8 cellular contexts compared by ENCODE assay signal in the genomic region with DNA sequence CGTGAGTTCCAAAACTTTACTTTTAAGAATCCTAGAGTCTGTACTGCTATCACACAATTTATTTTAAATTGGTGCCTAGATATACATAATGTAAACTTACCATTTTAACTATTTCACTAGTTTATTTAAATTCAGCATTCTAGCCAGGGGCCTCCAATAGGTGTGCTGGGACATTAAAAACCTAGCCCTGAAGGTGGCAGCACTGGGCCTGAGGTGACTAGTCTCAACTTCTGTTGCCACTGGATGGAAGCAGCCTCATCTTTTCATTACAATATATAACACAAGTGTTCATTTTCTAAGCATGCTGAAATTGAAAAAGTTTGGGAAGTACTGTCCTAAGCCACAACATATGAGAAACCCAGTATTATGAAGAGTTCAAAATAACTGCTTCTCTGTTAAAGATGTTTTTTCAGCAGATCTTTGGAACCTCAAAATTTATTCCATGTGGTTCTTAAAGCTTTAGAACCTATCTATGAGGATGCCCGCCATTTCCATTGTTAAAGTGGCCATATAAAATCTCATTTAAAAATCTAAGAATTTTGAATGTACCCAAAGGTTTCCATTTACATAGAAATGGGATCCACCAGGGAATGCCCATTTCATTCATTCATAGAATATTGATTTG. TPM values are rescaled to one million over a fixed set of nuclear protein-coding genes. Genes with fewer than 3 reads are reported as not detected.
DNase-seq lines count a peak whose midpoint lies in the region; ATAC-seq and TF ChIP-seq lines count a peak whose summit lies in the region.

No MANE protein-coding gene starts in this region.

- no peak overlapping the region for H3K27ac Mint-ChIP-seq in activated CD4-positive, alpha-beta memory T cell treated with anti-CD3 and anti-CD28 coated beads for 36 hours
- no peak overlapping the region for H3K27ac Mint-ChIP-seq in mesothelial cell of epicardium

- intact Hi-C loops in activated CD4-positive, alpha-beta memory T cell treated with anti-CD3 and anti-CD28 coated beads for 36 hours (cut with micrococcal nuclease), result loop anchor here (1.0 to 5.0 kb wide), 6 partner anchors 53 to 523 kb away; a partner anchor contains a TSS

- CTCF ChIA-PET in activated CD4-positive, alpha-beta memory T cell treated with anti-CD3 and anti-CD28 coated beads for 36 hours (lab: Charles Lee), result interaction anchor here (0.7 to 3.5 kb wide), 18 partner anchors 11 to 482 kb away, joined by 3 to 45 read pairs (median 4); no protein-coding TSS in a partner anchor

- H3K4me1 Mint-ChIP-seq in activated CD4-positive, alpha-beta memory T cell treated with anti-CD3 and anti-CD28 coated beads for 36 hours (ENCODE audit: low read depth), result peaks cover 16% of the 10 kb centered on the region
- H3K4me1 Mint-ChIP-seq in mesothelial cell of epicardium, result peaks cover 22% of the 10 kb centered on the region

- POLR2A ChIA-PET in activated CD4-positive, alpha-beta memory T cell treated with anti-CD3 and anti-CD28 coated beads for 36 hours (lab: Charles Lee), result no interaction called here

- no peak overlapping the region for H3K4me3 Mint-ChIP-seq in activated CD4-positive, alpha-beta memory T cell treated with anti-CD3 and anti-CD28 coated beads for 36 hours
- H3K4me3 Mint-ChIP-seq in mesothelial cell of epicardium, result no peak overlapping the region

- DNase-seq in SIG-M5 treated with dmso at 0.1 percent for 504 hours (lab: John Stamatoyannopoulos, UW; ENCODE audit: unreplicated experiment) (peak; percentile 43), SIG-M5 (lab: John Stamatoyannopoulos, UW) (no peak), NCI-H524 (lab: John Stamatoyannopoulos, UW) (peak; percentile 26 to 59), mesothelial cell of epicardium (ENCODE audit: low spot score in 2 of 2, unreplicated experiment in 2 of 2) (peak; percentile 35 to 75)
- peak; percentile 87 for DNase-seq in activated CD4-positive, alpha-beta memory T cell treated with anti-CD3 and anti-CD28 coated beads for 36 hours
- DNase-seq in effector CD8-positive, alpha-beta T cell (lab: John Stamatoyannopoulos, UW), result peak; percentile 52
- peak; percentile 46 to 58 for DNase-seq in stimulated activated CD8-positive, alpha-beta memory T cell treated with anti-CD3 and anti-CD28 coated beads, Interleukin-4, amount 100 ng/mL, for 1 hour (ENCODE audit: low read depth in 2 of 2, low spot score in 1 of 2)

- no peaks in the 10 kb centered on the region for H3K36me3 Mint-ChIP-seq in activated CD4-positive, alpha-beta memory T cell treated with anti-CD3 and anti-CD28 coated beads for 36 hours
- H3K36me3 Mint-ChIP-seq in mesothelial cell of epicardium, result no peaks in the 10 kb centered on the region

- H3K9me3 Mint-ChIP-seq in activated CD4-positive, alpha-beta memory T cell treated with anti-CD3 and anti-CD28 coated beads for 36 hours, result no peaks in the 10 kb centered on the region
- no peaks in the 10 kb centered on the region for H3K9me3 Mint-ChIP-seq in mesothelial cell of epicardium

- TF ChIP-seq CTCF in mesothelial cell of epicardium (IDR thresholded peaks at IDR 0.05; ENCODE audit: unreplicated experiment), result peak; percentile 68

- no peaks in the 10 kb centered on the region for H3K27me3 Mint-ChIP-seq in activated CD4-positive, alpha-beta memory T cell treated with anti-CD3 and anti-CD28 coated beads for 36 hours
- H3K27me3 Mint-ChIP-seq in mesothelial cell of epicardium (ENCODE audit: low read depth), result no peaks in the 10 kb centered on the region

- peak; percentile 46 for ATAC-seq in HG03354 (IDR thresholded peaks at IDR 0.05; ENCODE audit: poor library complexity, severe bottlenecking, unreplicated experiment)

RNA-seq across cellular contexts. Expression of a gene that starts 2.9 kb away (rescaled TPM):
- total RNA-seq in activated CD4-positive, alpha-beta memory T cell treated with anti-CD3 and anti-CD28 coated beads for 36 hours, result 10 to 100 TPM; 62.5 to 65.3 TPM
- total RNA-seq in mesothelial cell of epicardium, result 29.4 to 31.6 TPM (median 29.8 TPM) in 3 replicates
